Comparison of ENCODE assay signal across 35 cellular contexts in genomic region chr3:8642001-8642400, GRCh38. TPM values are rescaled to one million over a fixed set of nuclear protein-coding genes. Genes with fewer than 3 reads are reported as not detected.
"Had no signal": no experiment of that assay in that cellular context is flagged by ENCODE, and none has a peak within 500 bp of the region (broad histone marks: within the 10 kb centered on the region; RNA-seq: fewer than 3 reads in every experiment).

No MANE protein-coding gene starts in this region.

- ATAC-seq: activated naive CD4-positive, alpha-beta T cell treated with anti-CD3 and anti-CD28 coated beads, Interleukin-2, amount 50 U/mL, for 72 hours; activated naive CD8-positive, alpha-beta T cell treated with anti-CD3 and anti-CD28 coated beads, Interleukin-2, amount 50 U/mL, for 24 hours; activated T-cell treated with anti-CD3 and anti-CD28 coated beads, Interleukin-2, amount 50 U/mL, for 4 hours; activated T-cell treated with anti-CD3 and anti-CD28 coated beads, Interleukin-2, amount 50 U/mL, for 72 hours; activated T-helper 17 cell treated with anti-CD3 and anti-CD28 coated beads, Interleukin-2, amount 50 U/mL, for 72 hours; body of pancreas had no signal

- H3K36me3 ChIP-seq: adrenal gland, ascending aorta, brain microvascular endothelial cell, breast epithelium, cardiac muscle cell had no signal

- DNase-seq: activated effector memory CD4-positive, alpha-beta T cell treated with anti-CD3 and anti-CD28 coated beads, Interleukin-2, amount 50 U/mL, for 16 hours; activated effector memory CD4-positive, alpha-beta T cell treated with Interleukin-2 at 50 U/mL for 16 hours; activated gamma-delta T cell; activated gamma-delta T cell treated with Interleukin-2 at 50 U/mL for 16 hours; activated naive CD4-positive, alpha-beta T cell; activated naive CD4-positive, alpha-beta T cell treated with anti-CD3 and anti-CD28 coated beads for 36 hours; activated naive CD4-positive, alpha-beta T cell treated with anti-CD3 and anti-CD28 coated beads, Interleukin-2, amount 10 ng/mL, durations not matched to agents 7 days and 5 days; activated naive CD4-positive, alpha-beta T cell treated with anti-CD3 and anti-CD28 coated beads, Interleukin-2, amount 50 U/mL, for 16 hours; activated naive CD4-positive, alpha-beta T cell treated with Interleukin-2 at 50 U/mL for 16 hours; activated naive CD8-positive, alpha-beta T cell treated with anti-CD3 and anti-CD28 coated beads for 36 hours; activated naive CD8-positive, alpha-beta T cell treated with anti-CD3 and anti-CD28 coated beads, Interleukin-2, amount 10 ng/mL, durations not matched to agents 7 days and 5 days; activated naive CD8-positive, alpha-beta T cell treated with anti-CD3 and anti-CD28 coated beads, Interleukin-2, amount 50 U/mL, for 24 hours; activated T-cell treated with anti-CD3 and anti-CD28 coated beads, Interleukin-2, amount 50 U/mL, for 24 hours; activated T-cell treated with anti-CD3 and anti-CD28 coated beads, Interleukin-2, amount 50 U/mL, for 4 hours; activated T-cell treated with anti-CD3 and anti-CD28 coated beads, Interleukin-2, amount 50 U/mL, for 48 hours; activated T-cell treated with anti-CD3 and anti-CD28 coated beads, Interleukin-2, amount 50 U/mL, for 72 hours; adrenal gland; amniotic stem cell; amygdala; anterior cingulate cortex; aorta; body of pancreas; brain microvascular endothelial cell; caudate nucleus; central memory CD4-positive, alpha-beta T cell; cerebellar nuclear complex had no signal

- H3K9me3 ChIP-seq: adrenal gland, ascending aorta, body of pancreas, breast epithelium had no signal

- H3K27ac ChIP-seq: adrenal gland, ascending aorta, body of pancreas, brain microvascular endothelial cell, breast epithelium, cardiac muscle cell had no signal

- H3K4me3 ChIP-seq: adrenal gland, ascending aorta, body of pancreas, breast epithelium, cardiac muscle cell had no signal

- H3K27me3 ChIP-seq: adrenal gland, ascending aorta, body of pancreas, breast epithelium, cardiac muscle cell had no signal

- H3K4me1 ChIP-seq: ascending aorta, body of pancreas, breast epithelium had no signal

- FAIRE-seq: astrocyte, bronchial epithelial cell had no signal

RNA-seq across cellular contexts. Expression of gene SSUH2, which starts 2.6 kb away (rescaled TPM):
- total RNA-seq: activated naive CD8-positive, alpha-beta T cell treated with anti-CD3 and anti-CD28 coated beads, Interleukin-2, amount 10 ng/mL, durations not matched to agents 7 days and 5 days; activated T-cell treated with anti-CD3 and anti-CD28 coated beads, Interleukin-2, amount 50 U/mL, for 4 hours; activated T-helper 1 cell treated with anti-CD3 and anti-CD28 coated beads, Interleukin-12 subunit alpha, Interleukin-12 subunit beta, Interleukin-2, Interleukin-4 antibody, amounts not matched to agents 30 ng/mL and 10 ng/mL and 1 ng/mL, durations not matched to agents 14 hours and 24 hours and 36 hours; ascending aorta; astrocyte; chondrocyte had no signal
- polyA plus RNA-seq: cardiac muscle cell had no signal
